In genomic region chr2:85327757-85328617, GRCh38 we compare ENCODE assay signal across 8 cellular contexts. TPM values are rescaled to one million over a fixed set of nuclear protein-coding genes. Genes with fewer than 3 reads are reported as not detected.
DNase-seq lines count a peak whose midpoint lies in the region; ATAC-seq and TF ChIP-seq lines count a peak whose summit lies in the region.

TGOLN2 (minus strand) TSS chr2:85327989; CDS start chr2:85327962, 27 bp downstream.

- H3F3A ChIP-seq in SU-DHL-6 (ENCODE audit: insufficient read depth) = no peaks in the 10 kb centered on the region

- WGBS in ovary, 3 donors = 0 to 1% (median 0%) methylated on average over 60 to 63 of the region's 63 CpGs
- under 1% methylated on average over 63 of the region's 63 CpGs for WGBS in thymus

- H3K9me3 ChIP-seq in SU-DHL-6 (ENCODE audit: insufficient read depth, low read length) (no peaks in the 10 kb centered on the region), ovary (no peaks in the 10 kb centered on the region), thymus (ENCODE audit: control insufficient read depth) (no peaks in the 10 kb centered on the region)

- no peak for TF ChIP-seq EP300 in ovary (IDR thresholded peaks at IDR 0.05)

- peak within 1 kb of the TSS; percentile 84 for H3K9ac ChIP-seq in SU-DHL-6 (ENCODE audit: low read length)

- H2AFZ ChIP-seq in SU-DHL-6 (ENCODE audit: low read depth, low read length, severe bottlenecking) = peak within 1 kb of the TSS; percentile 1

- H3K4me1 ChIP-seq in ovary (ENCODE audit: insufficient read depth) = peaks cover 13% of the 10 kb centered on the region
- H3K4me1 ChIP-seq in thymus (ENCODE audit: control insufficient read depth, insufficient read depth, low read length) = peaks cover 22% of the 10 kb centered on the region

- intact Hi-C loops in Right ventricle myocardium inferior (cut with DNase I) (loop anchor here (1.0 kb wide), 1 partner anchor 26 kb away; the partner anchor contains the start of genes ELMOD3 and RETSAT), ovary (cut with DNase I) (loop anchor here in 1 of 4 donors (5.0 kb wide), 1 partner anchor 559 kb away; the partner anchor contains the start of gene ST3GAL5)

- H3K79me2 ChIP-seq in SU-DHL-6 (ENCODE audit: insufficient read depth, low read length) = peaks cover 47% of the 10 kb centered on the region

- H3K4me3 ChIP-seq in SU-DHL-6 (ENCODE audit: insufficient read depth, low read length, poor library complexity, severe bottlenecking) (peak within 1 kb of the TSS; percentile 83), ovary (peak within 1 kb of the TSS; percentile 83), thymus (ENCODE audit: low read length) (peak within 1 kb of the TSS; percentile 93)

- TF ChIP-seq POLR2A in ovary (IDR thresholded peaks at IDR 0.05) = peak; percentile 99

- peak; percentile 90 to 95 (median 93) for DNase-seq in NCI-H1417 (lab: John Stamatoyannopoulos, UW)
- DNase-seq in activated naive CD8-positive, alpha-beta T cell treated with anti-CD3 and anti-CD28 coated beads, Interleukin-2, amount 10 ng/mL, durations not matched to agents 7 days and 5 days = peak; percentile 97
- peak; percentile 98 for DNase-seq in Right ventricle myocardium inferior (ENCODE audit: missing footprints)
- peak; percentile 91 to 95 (median 95) for DNase-seq in ovary

- no peaks in the 10 kb centered on the region for H3K9me2 ChIP-seq in SU-DHL-6 (replicated peaks; ENCODE audit: insufficient read depth, low read length)

- H4K20me1 ChIP-seq in SU-DHL-6 (ENCODE audit: low read depth, low read length) = peaks cover 23% of the 10 kb centered on the region

- POLR2A ChIA-PET in activated naive CD8-positive, alpha-beta T cell treated with anti-CD3 and anti-CD28 coated beads, Interleukin-2, amount 10 ng/mL, durations not matched to agents 7 days and 5 days (lab: Charles Lee) = interaction anchor here (0.7 to 4.9 kb wide), 28 partner anchors 9 to 430 kb away, joined by 3 to 84 read pairs (median 5); partner anchors contain the start of genes ELMOD3, KCMF1, MAT2A and RETSAT

- no peaks in the 10 kb centered on the region for H3K9me3 Mint-ChIP-seq in activated naive CD8-positive, alpha-beta T cell treated with anti-CD3 and anti-CD28 coated beads, Interleukin-2, amount 10 ng/mL, durations not matched to agents 7 days and 5 days

- peak; percentile 7 for TF ChIP-seq CTCF in GM12873 (IDR thresholded peaks at IDR 0.05; ENCODE audit: insufficient read depth, low read depth, low read length, missing control alignments)
- no peak for TF ChIP-seq CTCF in SU-DHL-6 (IDR thresholded peaks at IDR 0.05; ENCODE audit: insufficient read depth, low read length, poor library complexity, severe bottlenecking)
- peak in 1 of 3 donors; percentile 17 for TF ChIP-seq CTCF in ovary (IDR thresholded peaks at IDR 0.05)

- H3K4me1 Mint-ChIP-seq in activated naive CD8-positive, alpha-beta T cell treated with anti-CD3 and anti-CD28 coated beads, Interleukin-2, amount 10 ng/mL, durations not matched to agents 7 days and 5 days = peaks cover 25% of the 10 kb centered on the region

- H3K27me3 ChIP-seq in SU-DHL-6 (ENCODE audit: low read length) (no peaks in the 10 kb centered on the region), ovary (no peaks in the 10 kb centered on the region), thymus (ENCODE audit: control insufficient read depth, insufficient read depth) (no peaks in the 10 kb centered on the region)

- peaks cover 45% of the 10 kb centered on the region for H3K36me3 Mint-ChIP-seq in activated naive CD8-positive, alpha-beta T cell treated with anti-CD3 and anti-CD28 coated beads, Interleukin-2, amount 10 ng/mL, durations not matched to agents 7 days and 5 days

- peaks cover 22% of the 10 kb centered on the region for H3K36me3 ChIP-seq in SU-DHL-6 (ENCODE audit: low read length)
- H3K36me3 ChIP-seq in ovary = no peaks in the 10 kb centered on the region
- H3K36me3 ChIP-seq in thymus (ENCODE audit: control insufficient read depth, insufficient read depth) = peaks cover 21% of the 10 kb centered on the region

- H3K4me2 ChIP-seq in SU-DHL-6 (ENCODE audit: low read depth, low read length, poor library complexity, severe bottlenecking) = peak within 1 kb of the TSS; percentile 93

- H3K4me3 Mint-ChIP-seq in activated naive CD8-positive, alpha-beta T cell treated with anti-CD3 and anti-CD28 coated beads, Interleukin-2, amount 10 ng/mL, durations not matched to agents 7 days and 5 days = peak within 1 kb of the TSS; percentile 99

- peak; percentile 85 for ATAC-seq in HG02759 (IDR thresholded peaks at IDR 0.05; ENCODE audit: unreplicated experiment)
- peak; percentile 84 for ATAC-seq in activated naive CD8-positive, alpha-beta T cell treated with anti-CD3 and anti-CD28 coated beads, Interleukin-2, amount 10 ng/mL, durations not matched to agents 7 days and 5 days (ENCODE audit: low read depth)
- peak; percentile 99 for ATAC-seq in Right ventricle myocardium inferior

- no peaks in the 10 kb centered on the region for H3K27me3 Mint-ChIP-seq in activated naive CD8-positive, alpha-beta T cell treated with anti-CD3 and anti-CD28 coated beads, Interleukin-2, amount 10 ng/mL, durations not matched to agents 7 days and 5 days

- peak within 1 kb of the TSS; percentile 100 for H3K27ac Mint-ChIP-seq in activated naive CD8-positive, alpha-beta T cell treated with anti-CD3 and anti-CD28 coated beads, Interleukin-2, amount 10 ng/mL, durations not matched to agents 7 days and 5 days

- peak within 1 kb of the TSS; percentile 82 for H3K27ac ChIP-seq in SU-DHL-6 (ENCODE audit: low read depth, low read length)
- peak within 1 kb of the TSS; percentile 92 to 94 for H3K27ac ChIP-seq in ovary
- peak within 1 kb of the TSS; percentile 100 for H3K27ac ChIP-seq in thymus (ENCODE audit: low read depth)

RNA-seq across cellular contexts. Expression of gene TGOLN2, which starts in this region (rescaled TPM):
- total RNA-seq in activated naive CD8-positive, alpha-beta T cell treated with anti-CD3 and anti-CD28 coated beads, Interleukin-2, amount 10 ng/mL, durations not matched to agents 7 days and 5 days = 100 to 1,000 TPM; 144 to 148 TPM
- total RNA-seq in Right ventricle myocardium inferior = 65.6 TPM
- 10 to 100 TPM; 58.5 to 86.5 (median 75.8) TPM for total RNA-seq in ovary
- polyA plus RNA-seq in ovary = 100 to 1,000 TPM in 1 of 2 donors, 10 to 100 TPM in 1; 43.2 to 115 TPM
- 33.4 TPM for polyA plus RNA-seq in thymus

Comparison
In these comparisons a context has a peak if more than half of its experiments do, and no peak if none do; other contexts are left out.
1. Peak in every context shown above with its lines: DNase-seq, ATAC-seq, H3K4me3 ChIP-seq and H3K27ac ChIP-seq.